Comparison of ENCODE assay signal across 8 cellular contexts in genomic region chr12:69738351-69739286, GRCh38. TPM values are rescaled to one million over a fixed set of nuclear protein-coding genes. Genes with fewer than 3 reads are reported as not detected.
DNase-seq lines count a peak whose midpoint lies in the region; TF ChIP-seq lines count a peak whose summit lies in the region.

TSS of gene RAB3IP (plus strand) at chr12:69738860. CDS start at chr12:69755409, 16,549 bp downstream.

- no peaks in the 10 kb centered on the region for H3K79me2 ChIP-seq in osteoblast (ENCODE audit: insufficient read depth, low read length)

- in situ Hi-C loops in HAP-1 (cut with MboI; ENCODE audit: low sequenced_read_pairs), result no loop called here

- peak within 1 kb of the TSS; percentile 75 for H3K27ac Mint-ChIP-seq in activated naive CD4-positive, alpha-beta T cell treated with anti-CD3 and anti-CD28 coated beads for 36 hours

- TF ChIP-seq CTCF in GM06990 (IDR thresholded peaks at IDR 0.05; ENCODE audit: insufficient read depth, low read length, poor library complexity, severe bottlenecking), result peak; percentile 53
- peak; percentile 27 for TF ChIP-seq CTCF in osteoblast (IDR thresholded peaks at IDR 0.05; ENCODE audit: extremely low read depth, low read depth, low read length)

- H3K9me3 ChIP-seq in HAP-1, result no peaks in the 10 kb centered on the region
- no peaks in the 10 kb centered on the region for H3K9me3 ChIP-seq in osteoblast (ENCODE audit: low read depth, low read length)
- no peaks in the 10 kb centered on the region for H3K9me3 ChIP-seq in thymus (ENCODE audit: control insufficient read depth)

- no peaks in the 10 kb centered on the region for H4K20me1 ChIP-seq in osteoblast (ENCODE audit: insufficient read depth, low read length)

- DNase-seq in GM06990 (ENCODE audit: extremely low read depth, insufficient read length) (peak; percentile 92), HAP-1 (ENCODE audit: low spot score in 2 of 2) (peak; percentile 71 to 94), M059J (ENCODE audit: low read depth) (peak; percentile 75), SK-N-DZ (ENCODE audit: low spot score) (peak; percentile 83), globus pallidus (ENCODE audit: low spot score) (peak; percentile 84), osteoblast (ENCODE audit: insufficient read length, low spot score, missing footprints) (peak; percentile 98)
- peak; percentile 94 for DNase-seq in activated naive CD4-positive, alpha-beta T cell treated with anti-CD3 and anti-CD28 coated beads for 36 hours

- H3K4me1 ChIP-seq in HAP-1 (peaks cover 13% of the 10 kb centered on the region), osteoblast (ENCODE audit: insufficient read depth, low read length) (peaks cover 5% of the 10 kb centered on the region), thymus (ENCODE audit: control insufficient read depth, insufficient read depth, low read length) (peaks cover 3% of the 10 kb centered on the region)

- intact Hi-C loops in activated naive CD4-positive, alpha-beta T cell treated with anti-CD3 and anti-CD28 coated beads for 36 hours (cut with micrococcal nuclease), result loop anchor here (1.0 to 10.0 kb wide), 10 partner anchors 99 to 1946 kb away; partner anchors contain the start of genes CCT2, CNOT2, CPSF6 and FRS2

- no peaks in the 10 kb centered on the region for H3K36me3 Mint-ChIP-seq in activated naive CD4-positive, alpha-beta T cell treated with anti-CD3 and anti-CD28 coated beads for 36 hours (ENCODE audit: low read depth)

- no peaks in the 10 kb centered on the region for H3K36me3 ChIP-seq in GM06990 (ENCODE audit: control insufficient read depth, insufficient read depth, low read length)
- H3K36me3 ChIP-seq in HAP-1 (replicated peaks), result no peaks in the 10 kb centered on the region
- H3K36me3 ChIP-seq in osteoblast (ENCODE audit: insufficient read depth, low read length), result no peaks in the 10 kb centered on the region
- no peaks in the 10 kb centered on the region for H3K36me3 ChIP-seq in thymus (ENCODE audit: control insufficient read depth, insufficient read depth)

- H3K4me1 Mint-ChIP-seq in activated naive CD4-positive, alpha-beta T cell treated with anti-CD3 and anti-CD28 coated beads for 36 hours (ENCODE audit: low read depth), result peaks cover 18% of the 10 kb centered on the region

- H3K9me3 Mint-ChIP-seq in activated naive CD4-positive, alpha-beta T cell treated with anti-CD3 and anti-CD28 coated beads for 36 hours, result no peaks in the 10 kb centered on the region

- H3K4me3 ChIP-seq in GM06990 (replicated peaks; ENCODE audit: low read depth, low read length) (peak within 1 kb of the TSS; percentile 87), HAP-1 (peak within 1 kb of the TSS; percentile 61), osteoblast (ENCODE audit: insufficient read depth, low read length) (peak within 1 kb of the TSS; percentile 74), thymus (ENCODE audit: low read length) (peak within 1 kb of the TSS; percentile 86)

- peak within 1 kb of the TSS; percentile 87 for H3K4me2 ChIP-seq in osteoblast (ENCODE audit: insufficient read depth, low read length)

- H3K27ac ChIP-seq in osteoblast (ENCODE audit: low read depth, low read length) (no peak within 1 kb of the TSS), thymus (ENCODE audit: low read depth) (peak within 1 kb of the TSS; percentile 89)

- no peaks in the 10 kb centered on the region for H3K27me3 Mint-ChIP-seq in activated naive CD4-positive, alpha-beta T cell treated with anti-CD3 and anti-CD28 coated beads for 36 hours (ENCODE audit: low read depth)

- H3K4me3 Mint-ChIP-seq in activated naive CD4-positive, alpha-beta T cell treated with anti-CD3 and anti-CD28 coated beads for 36 hours, result peak within 1 kb of the TSS; percentile 77

- WGBS in thymus, result 1% methylated on average over 110 of the region's 110 CpGs

- H3K27me3 ChIP-seq in GM06990 (replicated peaks; ENCODE audit: control insufficient read depth, insufficient read depth, low read length) (no peaks in the 10 kb centered on the region), HAP-1 (ENCODE audit: low read depth) (peaks cover 12% of the 10 kb centered on the region), osteoblast (ENCODE audit: insufficient read depth, low read length) (peaks cover 28% of the 10 kb centered on the region), thymus (ENCODE audit: control insufficient read depth, insufficient read depth) (peaks cover 2% of the 10 kb centered on the region)

- CTCF ChIA-PET in activated naive CD4-positive, alpha-beta T cell treated with anti-CD3 and anti-CD28 coated beads for 36 hours (lab: Charles Lee), result interaction anchor here (0.6 to 1.3 kb wide), 2 partner anchors 25 to 95 kb away, joined by 3 to 5 read pairs; no protein-coding TSS in a partner anchor

- H2AFZ ChIP-seq in osteoblast (ENCODE audit: low read length), result peak within 1 kb of the TSS; percentile 91

RNA-seq across cellular contexts. Expression of gene RAB3IP, which starts in this region (rescaled TPM):
- 8.0 and 11.0 TPM in 2 replicates for total RNA-seq in M059J (2014; rRNA removed; shearing (Covaris generic))
- 33.6 and 37.2 TPM in 2 replicates for polyA plus RNA-seq in SK-N-DZ (2014; cell fraction: cytosol; rRNA removed)
- 25.3 and 37.3 TPM in 2 replicates for polyA plus RNA-seq in SK-N-DZ (2014; cell fraction: nucleus; rRNA removed)
- total RNA-seq in activated naive CD4-positive, alpha-beta T cell treated with anti-CD3 and anti-CD28 coated beads for 36 hours, result 10 to 100 TPM; 23.0 to 25.4 TPM
- total RNA-seq in osteoblast, result 13.3 and 13.4 TPM in 2 replicates
- polyA plus RNA-seq in thymus, result 25.8 TPM
